1 cellular context compared by ENCODE assay signal in the genomic region with DNA sequence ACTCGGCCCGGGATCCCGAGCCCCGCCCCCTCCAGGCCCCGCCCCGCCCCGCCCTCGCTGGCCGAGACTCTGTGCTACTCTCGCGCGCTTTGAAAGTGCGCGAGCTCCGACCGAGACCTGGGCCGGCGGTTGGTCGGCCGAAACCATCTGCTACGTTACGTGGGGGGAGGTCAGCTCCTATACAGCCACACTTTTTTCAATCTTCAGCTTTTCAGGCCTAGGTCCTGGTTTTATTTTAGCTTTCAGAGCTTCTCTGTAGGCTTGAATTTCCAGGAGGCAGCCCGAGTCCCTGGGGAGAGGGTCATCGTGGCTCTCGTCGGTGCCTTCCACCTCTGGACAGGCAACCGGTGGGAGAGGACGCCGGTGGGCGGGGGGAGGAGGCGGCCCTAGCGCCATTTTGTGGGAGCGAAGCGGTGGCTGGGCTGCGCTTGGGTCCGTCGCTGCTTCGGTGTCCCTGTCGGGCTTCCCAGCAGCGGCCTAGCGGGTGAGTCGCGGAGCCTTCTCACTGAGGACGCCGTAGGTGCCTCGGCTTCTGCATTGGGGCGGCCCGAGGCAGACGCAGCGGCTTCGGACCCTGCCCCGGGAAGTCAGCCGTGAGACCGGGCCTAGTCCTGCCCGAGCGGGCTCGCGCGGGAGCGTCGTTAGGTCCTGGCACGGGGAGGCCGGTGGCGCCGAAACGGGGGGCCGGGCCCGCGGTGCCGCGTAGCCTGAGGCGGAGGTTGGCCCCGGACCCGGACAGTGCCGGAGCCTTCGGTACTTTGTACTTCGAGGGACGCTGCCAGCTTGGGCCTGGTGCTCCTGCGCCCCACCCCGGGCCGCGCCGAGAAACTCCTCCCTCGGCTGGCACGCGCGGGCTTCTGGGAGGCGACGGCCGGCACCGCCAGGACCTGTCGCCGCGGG.
TF ChIP-seq lines count a peak whose summit lies in the region.

TSS of gene TARDBP (plus strand) at position 395 of the 900 bp plus-strand sequence. CDS start 1,074 bp downstream, outside the sequence.

TF ChIP-seq in HEK293, 187 proteins besides CTCF, POLR2A, EP300 and RAD21 (continued from another document and continues in another):
- TF ChIP-seq ZNF624 (tag by site-specific recombination; IDR thresholded peaks at IDR 0.05) = no peak
- no peak for TF ChIP-seq ZNF621 (tag by site-specific recombination; IDR thresholded peaks at IDR 0.05)
- no peak for TF ChIP-seq ZNF791 (tag by site-specific recombination; IDR thresholded peaks at IDR 0.05)
- TF ChIP-seq, protein P1, sequence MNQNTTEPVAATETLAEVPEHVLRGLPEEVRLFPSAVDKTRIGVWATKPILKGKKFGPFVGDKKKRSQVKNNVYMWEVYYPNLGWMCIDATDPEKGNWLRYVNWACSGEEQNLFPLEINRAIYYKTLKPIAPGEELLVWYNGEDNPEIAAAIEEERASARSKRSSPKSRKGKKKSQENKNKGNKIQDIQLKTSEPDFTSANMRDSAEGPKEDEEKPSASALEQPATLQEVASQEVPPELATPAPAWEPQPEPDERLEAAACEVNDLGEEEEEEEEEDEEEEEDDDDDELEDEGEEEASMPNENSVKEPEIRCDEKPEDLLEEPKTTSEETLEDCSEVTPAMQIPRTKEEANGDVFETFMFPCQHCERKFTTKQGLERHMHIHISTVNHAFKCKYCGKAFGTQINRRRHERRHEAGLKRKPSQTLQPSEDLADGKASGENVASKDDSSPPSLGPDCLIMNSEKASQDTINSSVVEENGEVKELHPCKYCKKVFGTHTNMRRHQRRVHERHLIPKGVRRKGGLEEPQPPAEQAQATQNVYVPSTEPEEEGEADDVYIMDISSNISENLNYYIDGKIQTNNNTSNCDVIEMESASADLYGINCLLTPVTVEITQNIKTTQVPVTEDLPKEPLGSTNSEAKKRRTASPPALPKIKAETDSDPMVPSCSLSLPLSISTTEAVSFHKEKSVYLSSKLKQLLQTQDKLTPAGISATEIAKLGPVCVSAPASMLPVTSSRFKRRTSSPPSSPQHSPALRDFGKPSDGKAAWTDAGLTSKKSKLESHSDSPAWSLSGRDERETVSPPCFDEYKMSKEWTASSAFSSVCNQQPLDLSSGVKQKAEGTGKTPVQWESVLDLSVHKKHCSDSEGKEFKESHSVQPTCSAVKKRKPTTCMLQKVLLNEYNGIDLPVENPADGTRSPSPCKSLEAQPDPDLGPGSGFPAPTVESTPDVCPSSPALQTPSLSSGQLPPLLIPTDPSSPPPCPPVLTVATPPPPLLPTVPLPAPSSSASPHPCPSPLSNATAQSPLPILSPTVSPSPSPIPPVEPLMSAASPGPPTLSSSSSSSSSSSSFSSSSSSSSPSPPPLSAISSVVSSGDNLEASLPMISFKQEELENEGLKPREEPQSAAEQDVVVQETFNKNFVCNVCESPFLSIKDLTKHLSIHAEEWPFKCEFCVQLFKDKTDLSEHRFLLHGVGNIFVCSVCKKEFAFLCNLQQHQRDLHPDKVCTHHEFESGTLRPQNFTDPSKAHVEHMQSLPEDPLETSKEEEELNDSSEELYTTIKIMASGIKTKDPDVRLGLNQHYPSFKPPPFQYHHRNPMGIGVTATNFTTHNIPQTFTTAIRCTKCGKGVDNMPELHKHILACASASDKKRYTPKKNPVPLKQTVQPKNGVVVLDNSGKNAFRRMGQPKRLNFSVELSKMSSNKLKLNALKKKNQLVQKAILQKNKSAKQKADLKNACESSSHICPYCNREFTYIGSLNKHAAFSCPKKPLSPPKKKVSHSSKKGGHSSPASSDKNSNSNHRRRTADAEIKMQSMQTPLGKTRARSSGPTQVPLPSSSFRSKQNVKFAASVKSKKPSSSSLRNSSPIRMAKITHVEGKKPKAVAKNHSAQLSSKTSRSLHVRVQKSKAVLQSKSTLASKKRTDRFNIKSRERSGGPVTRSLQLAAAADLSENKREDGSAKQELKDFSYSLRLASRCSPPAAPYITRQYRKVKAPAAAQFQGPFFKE (tag by site-specific recombination; IDR thresholded peaks at IDR 0.05; ENCODE audit: borderline replicate concordance) = no peak
- TF ChIP-seq ZBTB44 (tag by site-specific recombination; IDR thresholded peaks at IDR 0.05) = 0 out of 2 replicates have a peak, but pooled peaks have one; percentile 43
- no peak for TF ChIP-seq ZNF560 (tag by site-specific recombination; IDR thresholded peaks at IDR 0.05; ENCODE audit: borderline replicate concordance)
- TF ChIP-seq ZNF394 (tag by site-specific recombination; IDR thresholded peaks at IDR 0.05; ENCODE audit: borderline replicate concordance) = peak; percentile 74
- peak; percentile 17 for TF ChIP-seq ZNF623 (tag by site-specific recombination; IDR thresholded peaks at IDR 0.05)
- TF ChIP-seq ZNF521 (tag by site-specific recombination; IDR thresholded peaks at IDR 0.05) = no peak
- TF ChIP-seq PRDM1 (tag by site-specific recombination; IDR thresholded peaks at IDR 0.05) = no peak
- TF ChIP-seq, protein P2, sequence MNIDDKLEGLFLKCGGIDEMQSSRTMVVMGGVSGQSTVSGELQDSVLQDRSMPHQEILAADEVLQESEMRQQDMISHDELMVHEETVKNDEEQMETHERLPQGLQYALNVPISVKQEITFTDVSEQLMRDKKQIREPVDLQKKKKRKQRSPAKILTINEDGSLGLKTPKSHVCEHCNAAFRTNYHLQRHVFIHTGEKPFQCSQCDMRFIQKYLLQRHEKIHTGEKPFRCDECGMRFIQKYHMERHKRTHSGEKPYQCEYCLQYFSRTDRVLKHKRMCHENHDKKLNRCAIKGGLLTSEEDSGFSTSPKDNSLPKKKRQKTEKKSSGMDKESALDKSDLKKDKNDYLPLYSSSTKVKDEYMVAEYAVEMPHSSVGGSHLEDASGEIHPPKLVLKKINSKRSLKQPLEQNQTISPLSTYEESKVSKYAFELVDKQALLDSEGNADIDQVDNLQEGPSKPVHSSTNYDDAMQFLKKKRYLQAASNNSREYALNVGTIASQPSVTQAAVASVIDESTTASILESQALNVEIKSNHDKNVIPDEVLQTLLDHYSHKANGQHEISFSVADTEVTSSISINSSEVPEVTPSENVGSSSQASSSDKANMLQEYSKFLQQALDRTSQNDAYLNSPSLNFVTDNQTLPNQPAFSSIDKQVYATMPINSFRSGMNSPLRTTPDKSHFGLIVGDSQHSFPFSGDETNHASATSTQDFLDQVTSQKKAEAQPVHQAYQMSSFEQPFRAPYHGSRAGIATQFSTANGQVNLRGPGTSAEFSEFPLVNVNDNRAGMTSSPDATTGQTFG (tag by site-specific recombination; IDR thresholded peaks at IDR 0.05; ENCODE audit: borderline replicate concordance) = no peak; the same call in 1 of the 2 replicates
- peak; percentile 90 for TF ChIP-seq YY2 (tag by site-specific recombination; IDR thresholded peaks at IDR 0.05)
- TF ChIP-seq ZNF692 (tag by site-specific recombination; IDR thresholded peaks at IDR 0.05) = peak; percentile 66; the same call in 1 of the 2 replicates
- TF ChIP-seq, protein P3, sequence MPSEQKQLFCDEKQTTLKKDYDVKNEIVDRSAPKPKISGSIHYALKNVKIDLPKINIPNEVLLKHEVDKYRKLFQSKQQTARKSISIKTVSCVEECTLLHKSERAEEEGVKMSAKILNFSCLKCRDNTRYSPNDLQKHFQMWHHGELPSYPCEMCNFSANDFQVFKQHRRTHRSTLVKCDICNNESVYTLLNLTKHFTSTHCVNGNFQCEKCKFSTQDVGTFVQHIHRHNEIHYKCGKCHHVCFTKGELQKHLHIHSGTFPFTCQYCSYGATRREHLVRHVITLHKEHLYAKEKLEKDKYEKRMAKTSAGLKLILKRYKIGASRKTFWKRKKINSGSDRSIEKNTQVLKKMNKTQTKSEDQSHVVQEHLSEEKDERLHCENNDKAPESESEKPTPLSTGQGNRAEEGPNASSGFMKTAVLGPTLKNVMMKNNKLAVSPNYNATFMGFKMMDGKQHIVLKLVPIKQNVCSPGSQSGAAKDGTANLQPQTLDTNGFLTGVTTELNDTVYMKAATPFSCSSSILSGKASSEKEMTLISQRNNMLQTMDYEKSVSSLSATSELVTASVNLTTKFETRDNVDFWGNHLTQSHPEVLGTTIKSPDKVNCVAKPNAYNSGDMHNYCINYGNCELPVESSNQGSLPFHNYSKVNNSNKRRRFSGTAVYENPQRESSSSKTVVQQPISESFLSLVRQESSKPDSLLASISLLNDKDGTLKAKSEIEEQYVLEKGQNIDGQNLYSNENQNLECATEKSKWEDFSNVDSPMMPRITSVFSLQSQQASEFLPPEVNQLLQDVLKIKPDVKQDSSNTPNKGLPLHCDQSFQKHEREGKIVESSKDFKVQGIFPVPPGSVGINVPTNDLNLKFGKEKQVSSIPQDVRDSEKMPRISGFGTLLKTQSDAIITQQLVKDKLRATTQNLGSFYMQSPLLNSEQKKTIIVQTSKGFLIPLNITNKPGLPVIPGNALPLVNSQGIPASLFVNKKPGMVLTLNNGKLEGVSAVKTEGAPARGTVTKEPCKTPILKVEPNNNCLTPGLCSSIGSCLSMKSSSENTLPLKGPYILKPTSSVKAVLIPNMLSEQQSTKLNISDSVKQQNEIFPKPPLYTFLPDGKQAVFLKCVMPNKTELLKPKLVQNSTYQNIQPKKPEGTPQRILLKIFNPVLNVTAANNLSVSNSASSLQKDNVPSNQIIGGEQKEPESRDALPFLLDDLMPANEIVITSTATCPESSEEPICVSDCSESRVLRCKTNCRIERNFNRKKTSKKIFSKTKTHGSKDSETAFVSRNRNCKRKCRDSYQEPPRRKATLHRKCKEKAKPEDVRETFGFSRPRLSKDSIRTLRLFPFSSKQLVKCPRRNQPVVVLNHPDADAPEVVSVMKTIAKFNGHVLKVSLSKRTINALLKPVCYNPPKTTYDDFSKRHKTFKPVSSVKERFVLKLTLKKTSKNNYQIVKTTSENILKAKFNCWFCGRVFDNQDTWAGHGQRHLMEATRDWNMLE (tag by site-specific recombination; conservative IDR thresholded peaks at IDR 0.05; ENCODE audit: low read depth) = peak; percentile 54
- peak; percentile 91 for TF ChIP-seq KLF8 (tag by site-specific recombination; IDR thresholded peaks at IDR 0.05)
- peak; percentile 11; the same call in 1 of the 2 replicates for TF ChIP-seq OSR2 (tag by site-specific recombination; IDR thresholded peaks at IDR 0.05)
- peak; percentile 91 for TF ChIP-seq ZNF501 (tag by site-specific recombination; IDR thresholded peaks at IDR 0.05)
- TF ChIP-seq ZNF600 (tag by site-specific recombination; IDR thresholded peaks at IDR 0.05) = peak; percentile 69
- peak; percentile 99 for TF ChIP-seq SP3 (tag by site-specific recombination; IDR thresholded peaks at IDR 0.05)
- peak; percentile 91 for TF ChIP-seq ZNF660 (tag by site-specific recombination; IDR thresholded peaks at IDR 0.05)
- TF ChIP-seq, protein P4, sequence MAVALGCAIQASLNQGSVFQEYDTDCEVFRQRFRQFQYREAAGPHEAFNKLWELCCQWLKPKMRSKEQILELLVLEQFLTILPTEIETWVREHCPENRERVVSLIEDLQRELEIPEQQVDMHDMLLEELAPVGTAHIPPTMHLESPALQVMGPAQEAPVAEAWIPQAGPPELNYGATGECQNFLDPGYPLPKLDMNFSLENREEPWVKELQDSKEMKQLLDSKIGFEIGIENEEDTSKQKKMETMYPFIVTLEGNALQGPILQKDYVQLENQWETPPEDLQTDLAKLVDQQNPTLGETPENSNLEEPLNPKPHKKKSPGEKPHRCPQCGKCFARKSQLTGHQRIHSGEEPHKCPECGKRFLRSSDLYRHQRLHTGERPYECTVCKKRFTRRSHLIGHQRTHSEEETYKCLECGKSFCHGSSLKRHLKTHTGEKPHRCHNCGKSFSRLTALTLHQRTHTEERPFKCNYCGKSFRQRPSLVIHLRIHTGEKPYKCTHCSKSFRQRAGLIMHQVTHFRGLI (tag by site-specific recombination; IDR thresholded peaks at IDR 0.05) = peak; percentile 82
- TF ChIP-seq FEZF1 (tag by site-specific recombination; IDR thresholded peaks at IDR 0.05) = no peak
- TF ChIP-seq KLF7 (tag by site-specific recombination; IDR thresholded peaks at IDR 0.05; ENCODE audit: borderline replicate concordance) = peak; percentile 87; the same call in 1 of the 2 replicates
- TF ChIP-seq, protein P5, sequence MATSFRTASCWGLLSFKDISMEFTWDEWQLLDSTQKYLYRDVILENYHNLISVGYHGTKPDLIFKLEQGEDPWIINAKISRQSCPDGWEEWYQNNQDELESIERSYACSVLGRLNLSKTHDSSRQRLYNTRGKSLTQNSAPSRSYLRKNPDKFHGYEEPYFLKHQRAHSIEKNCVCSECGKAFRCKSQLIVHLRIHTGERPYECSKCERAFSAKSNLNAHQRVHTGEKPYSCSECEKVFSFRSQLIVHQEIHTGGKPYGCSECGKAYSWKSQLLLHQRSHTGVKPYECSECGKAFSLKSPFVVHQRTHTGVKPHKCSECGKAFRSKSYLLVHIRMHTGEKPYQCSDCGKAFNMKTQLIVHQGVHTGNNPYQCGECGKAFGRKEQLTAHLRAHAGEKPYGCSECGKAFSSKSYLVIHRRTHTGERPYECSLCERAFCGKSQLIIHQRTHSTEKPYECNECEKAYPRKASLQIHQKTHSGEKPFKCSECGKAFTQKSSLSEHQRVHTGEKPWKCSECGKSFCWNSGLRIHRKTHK (tag by site-specific recombination; IDR thresholded peaks at IDR 0.05) = no peak
